10 cellular contexts compared by ENCODE assay signal in the genomic region with DNA sequence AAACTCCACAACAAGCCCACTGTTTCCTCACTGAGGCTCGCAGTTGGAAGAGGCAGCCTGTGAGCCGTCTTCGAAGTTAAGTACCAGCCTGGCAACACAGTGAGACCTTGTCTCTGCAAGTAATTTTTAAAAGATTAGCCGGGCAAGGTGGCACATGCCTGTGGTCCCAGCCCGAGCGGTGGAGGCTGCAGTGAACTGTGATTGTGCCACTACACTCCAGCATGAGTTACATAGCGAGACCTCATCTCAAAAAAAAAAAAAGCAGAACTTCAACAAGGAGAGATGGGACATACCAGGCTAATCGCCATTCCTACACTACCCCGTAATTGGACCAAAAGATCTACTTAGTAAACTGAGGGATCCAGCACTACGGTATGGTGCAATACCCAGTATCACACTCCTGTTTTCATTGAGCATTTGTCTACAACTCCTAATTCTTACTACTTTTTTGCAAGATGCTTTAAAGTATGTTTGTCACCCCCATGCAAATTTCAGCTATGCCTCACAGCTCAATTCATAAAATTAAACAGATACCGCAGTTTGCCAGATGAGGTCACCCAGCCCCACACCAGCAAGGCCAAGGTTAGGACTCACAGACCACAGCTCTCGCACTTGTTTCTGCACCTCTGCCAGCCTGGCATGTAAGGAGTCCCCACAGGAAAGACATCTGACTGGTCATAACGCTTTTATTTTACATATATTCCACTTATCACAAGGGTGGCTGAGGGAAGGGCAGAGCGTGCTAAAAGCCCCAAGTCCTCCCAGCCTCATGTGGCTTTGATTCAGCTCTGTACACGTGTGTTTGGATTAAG. TPM values are rescaled to one million over a fixed set of nuclear protein-coding genes. Genes with fewer than 3 reads are reported as not detected.
DNase-seq lines count a peak whose midpoint lies in the region; ATAC-seq, FAIRE-seq and TF ChIP-seq lines count a peak whose summit lies in the region.
"Had no signal": no experiment of that assay in that cellular context is flagged by ENCODE, and none has a peak within 500 bp of the region (broad histone marks: within the 10 kb centered on the region; RNA-seq: fewer than 3 reads in every experiment).

No MANE protein-coding gene starts in this region.

- no peak overlapping the region for H3K9ac ChIP-seq in kidney (ENCODE audit: low read length in 2 of 2)

- peak; percentile 18 for DNase-seq in fibroblast of mammary gland (ENCODE audit: low read depth)
- no peak for DNase-seq in HAP-1 (ENCODE audit: low spot score in 2 of 2)
- no peak for DNase-seq in kidney
- no peak for DNase-seq in activated naive CD4-positive, alpha-beta T cell treated with anti-CD3 and anti-CD28 coated beads, Interleukin-2, amount 50 U/mL, for 16 hours

- H3K4me1 ChIP-seq in HAP-1 (no peaks in the 10 kb centered on the region), kidney (ENCODE audit: control insufficient read depth in 1 of 2, insufficient read depth in 1 of 2, low read depth in 1 of 2, low read length in 2 of 2) (peaks cover 0 to 2% of the 10 kb centered on the region in 2 donors)

- FAIRE-seq in kidney (lab: Jason Lieb, UNC): no peak

- peaks cover 5% of the 10 kb centered on the region for H3K9me3 ChIP-seq in HAP-1
- peaks cover 0 to 5% of the 10 kb centered on the region in 2 donors for H3K9me3 ChIP-seq in kidney (ENCODE audit: control insufficient read depth in 1 of 2, low read length in 2 of 2)

- H3K4me3 ChIP-seq in fibroblast of mammary gland (ENCODE audit: control insufficient read depth, low read depth, low read length) (no peak overlapping the region), HAP-1 (no peak overlapping the region), kidney (ENCODE audit: low read length in 2 of 2) (no peak overlapping the region)

- TF ChIP-seq CTCF in fibroblast of mammary gland (conservative IDR thresholded peaks at IDR 0.05; ENCODE audit: control insufficient read depth, insufficient read depth, low read depth, low read length): no peak
- TF ChIP-seq CTCF in kidney (IDR thresholded peaks at IDR 0.05; ENCODE audit: borderline replicate concordance, extremely low read depth, insufficient read depth): no peak

- H3K27ac ChIP-seq in kidney (ENCODE audit: low read depth in 2 of 2, low read length in 2 of 2): no peak overlapping the region

- in situ Hi-C loops in HAP-1 (cut with MboI; ENCODE audit: low sequenced_read_pairs): no loop called here

- intact Hi-C loops in kidney (cut with DNase I): loop anchor here (10.0 kb wide), 1 partner anchor 503 kb away; no protein-coding TSS in a partner anchor

- H3K36me3 ChIP-seq in HAP-1 (replicated peaks) (peaks cover 39% of the 10 kb centered on the region), kidney (ENCODE audit: control insufficient read depth in 1 of 2, insufficient read depth in 2 of 2, low read length in 2 of 2) (peaks cover under 1 to 12% of the 10 kb centered on the region in 2 donors)

- ATAC-seq in GM18520 (IDR thresholded peaks at IDR 0.05; ENCODE audit: unreplicated experiment) (peak; percentile 82), GM21447 (IDR thresholded peaks at IDR 0.05; ENCODE audit: unreplicated experiment) (peak; percentile 78), HG03432 (IDR thresholded peaks at IDR 0.05; ENCODE audit: unreplicated experiment) (peak; percentile 79), GM19328 (IDR thresholded peaks at IDR 0.05; ENCODE audit: unreplicated experiment) (no peak)
- ATAC-seq: T-cell had no signal

- no peaks in the 10 kb centered on the region for H3K27me3 ChIP-seq in HAP-1 (ENCODE audit: low read depth)

RNA-seq across cellular contexts. Expression of gene SDE2, which starts 21.0 kb away (rescaled TPM):
- 19.2 TPM for total RNA-seq in kidney
- polyA plus RNA-seq in kidney (ENCODE audit: insufficient read depth, low read depth, low replicate concordance): 3.4 TPM

RNA-seq across cellular contexts. Expression of gene LEFTY2, which starts 37.1 kb away (rescaled TPM):
- total RNA-seq in kidney: 0.13 TPM
- polyA plus RNA-seq in kidney (ENCODE audit: insufficient read depth, low read depth, low replicate concordance): 0.28 TPM
- polyA plus RNA-seq: esophagus had no signal

RNA-seq across cellular contexts. Expression of gene PYCR2, which starts 54.1 kb away (rescaled TPM):
- 79.3 TPM for total RNA-seq in kidney
- polyA plus RNA-seq in kidney (ENCODE audit: insufficient read depth, low read depth, low replicate concordance): 72.4 TPM
